ENCODE assay signal across 20 cellular contexts in the genomic region with DNA sequence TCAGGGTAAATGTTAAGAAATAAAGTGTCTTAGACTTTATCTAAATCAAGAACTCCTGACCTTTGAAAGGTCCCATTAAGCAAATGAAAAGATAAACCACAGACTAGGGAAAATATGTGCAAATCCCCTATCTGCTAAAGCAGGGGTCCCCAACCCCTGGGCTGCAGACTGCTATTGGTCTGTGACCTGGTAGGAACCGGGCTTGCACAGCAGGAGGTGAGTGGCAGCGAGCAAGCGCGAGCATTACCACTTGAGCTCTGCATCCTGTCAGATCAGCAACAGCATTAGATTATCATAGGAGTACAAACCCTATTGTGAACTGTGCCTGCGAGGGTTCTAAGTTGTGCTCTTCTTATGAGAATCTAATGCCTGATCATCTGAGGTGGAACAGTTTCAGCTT. TPM values are rescaled to one million over a fixed set of nuclear protein-coding genes. Genes with fewer than 3 reads are reported as not detected.
DNase-seq lines count a peak whose midpoint lies in the region; ATAC-seq, FAIRE-seq and TF ChIP-seq lines count a peak whose summit lies in the region.
"Had no signal": no experiment of that assay in that cellular context is flagged by ENCODE, and none has a peak within 500 bp of the region (broad histone marks: within the 10 kb centered on the region; RNA-seq: fewer than 3 reads in every experiment).

No MANE protein-coding gene starts in this region.

- H2BK20ac ChIP-seq in H1 (ENCODE audit: low read length), result no peak overlapping the region

- no peak overlapping the region for H3K27ac Mint-ChIP-seq in activated naive CD8-positive, alpha-beta T cell treated with anti-CD3 and anti-CD28 coated beads for 36 hours
- H3K27ac Mint-ChIP-seq in activated naive CD8-positive, alpha-beta T cell treated with anti-CD3 and anti-CD28 coated beads, Interleukin-2, amount 50 U/mL, for 24 hours, result no peak overlapping the region
- H3K27ac Mint-ChIP-seq: HFFc6 had no signal

- in situ Hi-C loops in transverse colon (cut with MboI; ENCODE audit: low pct_ligation_motif_present in 1 of 4, low pct_unique_long_range_greater_than_20kb in 1 of 4, low sequenced_read_pairs in 3 of 4), result no loop called here

- H3K23ac ChIP-seq in H1 (ENCODE audit: insufficient read length) (no peak overlapping the region), mesendoderm (ENCODE audit: low read length) (no peak overlapping the region)

- H3K36me3 Mint-ChIP-seq in activated naive CD8-positive, alpha-beta T cell treated with anti-CD3 and anti-CD28 coated beads for 36 hours, result no peaks in the 10 kb centered on the region
- H3K36me3 Mint-ChIP-seq in activated naive CD8-positive, alpha-beta T cell treated with anti-CD3 and anti-CD28 coated beads, Interleukin-2, amount 50 U/mL, for 24 hours (ENCODE audit: low read depth), result no peaks in the 10 kb centered on the region

- no peak overlapping the region for H3K27ac ChIP-seq in H1 (ENCODE audit: low read depth, low read length)
- H3K27ac ChIP-seq in mesendoderm (ENCODE audit: low read depth, low read length), result no peak overlapping the region
- no peak overlapping the region for H3K27ac ChIP-seq in transverse colon
- H3K27ac ChIP-seq: C4-2B had no signal

- ATAC-seq in activated naive CD8-positive, alpha-beta T cell treated with anti-CD3 and anti-CD28 coated beads, Interleukin-2, amount 50 U/mL, for 24 hours, result no peak
- no peak for ATAC-seq in HG03045 (IDR thresholded peaks at IDR 0.05; ENCODE audit: unreplicated experiment)
- ATAC-seq: GM12878 had no signal

- H3K79me1 ChIP-seq in H1 (ENCODE audit: low read depth, low read length), result no peaks in the 10 kb centered on the region
- H3K79me1 ChIP-seq in mesendoderm (ENCODE audit: low read length), result no peaks in the 10 kb centered on the region

- intact Hi-C loops in transverse colon (cut with DNase I; ENCODE audit: low total_unique reads), result no loop called here

- peak; percentile 0 for DNase-seq in activated naive CD8-positive, alpha-beta T cell treated with anti-CD3 and anti-CD28 coated beads for 36 hours
- DNase-seq in activated naive CD8-positive, alpha-beta T cell treated with anti-CD3 and anti-CD28 coated beads, Interleukin-2, amount 50 U/mL, for 24 hours, result no peak
- DNase-seq in H1 (ENCODE audit: low read depth in 1 of 2, low spot score in 2 of 2) (peak in 1 of 2 experiments; percentile 70), mesendoderm (peak; percentile 77), DMS153 treated with DMSO at 0.1 percent for 48 hours (lab: John Stamatoyannopoulos, UW; ENCODE audit: unreplicated experiment) (no peak), transverse colon (no peak)
- DNase-seq in activated naive CD4-positive, alpha-beta T cell treated with Interleukin-2 at 50 U/mL for 16 hours, result no peak
- DNase-seq: Caco-2, HFFc6, KG1, NCI-H1092 treated with DMSO at 0.1 percent for 48 hours, NCI-H1694, NCI-H2107, NCI-H446 treated with DMSO at 0.1 percent for 48 hours, SHP77 had no signal

- H3K4me1 ChIP-seq in H1 (replicated peaks in 1 of 4; ENCODE audit: control insufficient read depth in 3 of 4, insufficient read depth in 4 of 4, low read length in 3 of 4), result peaks cover 0 to 6% (median 3%) of the 10 kb centered on the region in 4 experiments; a peak in 2 of 7 replicates
- H3K4me1 ChIP-seq in mesendoderm (ENCODE audit: control insufficient read depth, low read depth, low read length), result peaks cover 3% of the 10 kb centered on the region
- H3K4me1 ChIP-seq in transverse colon, result no peaks in the 10 kb centered on the region

- peak; percentile 81 for FAIRE-seq in H1 (lab: Jason Lieb, UNC)
- FAIRE-seq: GM12878, GM18507, RCC 7860 had no signal

- no peak overlapping the region for H4K91ac ChIP-seq in H1 (replicated peaks; ENCODE audit: insufficient read length, low read length)

- H4K5ac ChIP-seq in H1 (ENCODE audit: insufficient read length, low read depth, low read length) (no peak overlapping the region), mesendoderm (ENCODE audit: low read length) (no peak overlapping the region)

- no peak overlapping the region for H3K4ac ChIP-seq in H1 (replicated peaks; ENCODE audit: insufficient read length, low read depth, low read length)
- no peak overlapping the region for H3K4ac ChIP-seq in mesendoderm (ENCODE audit: low read depth, low read length)

- H3K14ac ChIP-seq in H1 (ENCODE audit: insufficient read length), result no peak overlapping the region

- POLR2A ChIA-PET in H1 (lab: Charles Lee; ENCODE audit: partially characterized antibody), result no interaction called here

- CTCF ChIA-PET in H1 (lab: Charles Lee; ENCODE audit: partially characterized antibody), result interaction anchor here (0.7 kb wide), 1 partner anchor 219 kb away, joined by 3 read pairs; no protein-coding TSS in a partner anchor

- H2AFZ ChIP-seq in H1 (ENCODE audit: low read length), result no peak overlapping the region

- no peak overlapping the region for H2BK12ac ChIP-seq in H1 (ENCODE audit: low read depth, low read length)

- TF ChIP-seq RAD21 in H1 (IDR thresholded peaks at IDR 0.05 in 1 of 2, conservative IDR thresholded peaks at IDR 0.05 in 1 of 2; ENCODE audit: low read depth in 2 of 2, low read length in 2 of 2), result no peak

- H3K9ac ChIP-seq in H1 (replicated peaks in 1 of 4; ENCODE audit: extremely low read depth in 1 of 4, low read depth in 3 of 4, low read length in 3 of 4), result no peak overlapping the region
- H3K9ac ChIP-seq in mesendoderm (ENCODE audit: low read length), result no peak overlapping the region

- no peaks in the 10 kb centered on the region for H3K9me3 Mint-ChIP-seq in activated naive CD8-positive, alpha-beta T cell treated with anti-CD3 and anti-CD28 coated beads for 36 hours
- H3K9me3 Mint-ChIP-seq in activated naive CD8-positive, alpha-beta T cell treated with anti-CD3 and anti-CD28 coated beads, Interleukin-2, amount 50 U/mL, for 24 hours, result no peaks in the 10 kb centered on the region
- H3K9me3 Mint-ChIP-seq: HFFc6 had no signal

- H3K27me3 Mint-ChIP-seq in activated naive CD8-positive, alpha-beta T cell treated with anti-CD3 and anti-CD28 coated beads for 36 hours, result no peaks in the 10 kb centered on the region
- H3K27me3 Mint-ChIP-seq in activated naive CD8-positive, alpha-beta T cell treated with anti-CD3 and anti-CD28 coated beads, Interleukin-2, amount 50 U/mL, for 24 hours, result no peaks in the 10 kb centered on the region

- H3K18ac ChIP-seq in H1 (ENCODE audit: extremely low read depth, low read length) (no peak overlapping the region), mesendoderm (ENCODE audit: low read length) (no peak overlapping the region)

- H3K23me2 ChIP-seq in H1 (ENCODE audit: low read depth, low read length), result no peaks in the 10 kb centered on the region

- no peak overlapping the region for H2AK5ac ChIP-seq in H1 (ENCODE audit: low read depth, low read length)
- no peak overlapping the region for H2AK5ac ChIP-seq in mesendoderm (ENCODE audit: low read length)

- no peak overlapping the region for H3K56ac ChIP-seq in H1 (replicated peaks; ENCODE audit: insufficient read length, low read depth, low read length)
- peak overlapping the region; percentile 40 for H3K56ac ChIP-seq in mesendoderm (ENCODE audit: low read length)

- no peaks in the 10 kb centered on the region for H3K4me1 Mint-ChIP-seq in activated naive CD8-positive, alpha-beta T cell treated with anti-CD3 and anti-CD28 coated beads for 36 hours
- no peaks in the 10 kb centered on the region for H3K4me1 Mint-ChIP-seq in activated naive CD8-positive, alpha-beta T cell treated with anti-CD3 and anti-CD28 coated beads, Interleukin-2, amount 50 U/mL, for 24 hours

- 28% methylated on average over 5 of the region's 5 CpGs; no CpG with 5 or more reads in 1 of the 2 experiments for WGBS in H1 (ENCODE audit: extremely low coverage in 1 of 2, insufficient coverage in 1 of 2, insufficient read length in 1 of 2, insufficient replicate concordance in 2 of 2, low coverage in 1 of 2, low lambda C conversion rate in 2 of 2, missing lambda C conversion rate in 1 of 2), 2 experiments
- no CpG with 5 or more reads among the region's 5 CpGs for WGBS in mesendoderm (ENCODE audit: extremely low coverage, insufficient coverage, low lambda C conversion rate)
- 90 to 93% methylated on average over 2 to 5 of the region's 5 CpGs for WGBS in transverse colon (ENCODE audit: low coverage in 1 of 2), 2 donors

- H3K79me2 ChIP-seq in H1 (ENCODE audit: control insufficient read depth in 1 of 2, insufficient read depth in 2 of 2, low read length in 2 of 2), result no peaks in the 10 kb centered on the region
- H3K79me2 ChIP-seq in mesendoderm (ENCODE audit: control insufficient read depth, insufficient read depth, low read length), result no peaks in the 10 kb centered on the region

- H3K27me3 ChIP-seq in H1 (replicated peaks in 1 of 4; ENCODE audit: control insufficient read depth in 3 of 4, extremely low read depth in 1 of 4, insufficient read depth in 3 of 4, low read length in 3 of 4) (no peaks in the 10 kb centered on the region), mesendoderm (ENCODE audit: insufficient read depth, low read length, poor library complexity) (no peaks in the 10 kb centered on the region), transverse colon (no peaks in the 10 kb centered on the region)

- TF ChIP-seq POLR2A in H1 (IDR thresholded peaks at IDR 0.05; ENCODE audit: control extremely low read depth in 1 of 2, low read depth in 2 of 2, low read length in 2 of 2) (no peak), transverse colon (IDR thresholded peaks at IDR 0.05) (no peak)

- no peak overlapping the region for H4K8ac ChIP-seq in H1 (ENCODE audit: extremely low read depth, insufficient read depth, low read length)
- H4K8ac ChIP-seq in mesendoderm (ENCODE audit: low read depth, low read length), result no peak overlapping the region

- H3K36me3 ChIP-seq in H1 (ENCODE audit: control insufficient read depth in 2 of 4, insufficient read depth in 4 of 4, low read length in 3 of 4), result no peaks in the 10 kb centered on the region
- H3K36me3 ChIP-seq in mesendoderm (ENCODE audit: control insufficient read depth, insufficient read depth, low read length), result no peaks in the 10 kb centered on the region
- no peaks in the 10 kb centered on the region for H3K36me3 ChIP-seq in transverse colon

- no peak for TF ChIP-seq CTCF in H1 (IDR thresholded peaks at IDR 0.05; ENCODE audit: control extremely low read depth in 1 of 3, insufficient read depth in 1 of 3, low read depth in 1 of 3, low read length in 3 of 3)
- TF ChIP-seq CTCF in transverse colon (IDR thresholded peaks at IDR 0.05), result no peak

- no peaks in the 10 kb centered on the region for H4K20me1 ChIP-seq in H1 (replicated peaks in 1 of 2; ENCODE audit: control insufficient read depth in 1 of 2, insufficient read depth in 2 of 2, low read length in 2 of 2)

- TF ChIP-seq EP300 in H1 (IDR thresholded peaks at IDR 0.05; ENCODE audit: borderline replicate concordance in 1 of 2, low read depth in 2 of 2, low read length in 2 of 2) (no peak), transverse colon (IDR thresholded peaks at IDR 0.05; ENCODE audit: low read depth) (no peak)

- H3K4me2 ChIP-seq in H1 (ENCODE audit: insufficient read depth in 1 of 2, low read depth in 2 of 2, low read length in 2 of 2) (0 out of 4 replicates have a peak overlapping the region, but pooled peaks of 1 of the 2 experiments have one; percentile 34), mesendoderm (ENCODE audit: low read length) (no peak overlapping the region)

- H2BK15ac ChIP-seq in H1 (ENCODE audit: low read length) (no peak overlapping the region), mesendoderm (replicated peaks; ENCODE audit: low read depth) (no peak overlapping the region)

- no peak overlapping the region for H2BK120ac ChIP-seq in H1 (replicated peaks; ENCODE audit: low read depth, low read length)
- H2BK120ac ChIP-seq in mesendoderm (ENCODE audit: low read depth, low read length), result no peak overlapping the region

- H3K9me3 ChIP-seq in H1 (ENCODE audit: insufficient read depth in 2 of 2, low read depth in 1 of 2, low read length in 1 of 2), result no peaks in the 10 kb centered on the region
- no peaks in the 10 kb centered on the region for H3K9me3 ChIP-seq in transverse colon
- H3K9me3 ChIP-seq: Caco-2 had no signal

- H3K4me3 ChIP-seq in H1 (ENCODE audit: extremely low read depth in 1 of 4, insufficient read depth in 2 of 4, low read depth in 3 of 4, low read length in 4 of 4) (no peak overlapping the region), mesendoderm (ENCODE audit: low read length) (no peak overlapping the region), transverse colon (no peak overlapping the region)
- H3K4me3 ChIP-seq: GM12878 had no signal

- H2BK5ac ChIP-seq in H1 (ENCODE audit: low read depth, low read length) (no peak overlapping the region), mesendoderm (ENCODE audit: low read length) (no peak overlapping the region)

- H3K4me3 Mint-ChIP-seq in activated naive CD8-positive, alpha-beta T cell treated with anti-CD3 and anti-CD28 coated beads for 36 hours, result no peak overlapping the region
- no peak overlapping the region for H3K4me3 Mint-ChIP-seq in activated naive CD8-positive, alpha-beta T cell treated with anti-CD3 and anti-CD28 coated beads, Interleukin-2, amount 50 U/mL, for 24 hours
- H3K4me3 Mint-ChIP-seq: HFFc6 had no signal

RNA-seq across cellular contexts. Expression of a gene that starts 42.4 kb away (rescaled TPM):
- total RNA-seq in activated naive CD8-positive, alpha-beta T cell treated with anti-CD3 and anti-CD28 coated beads for 36 hours, result under 1 TPM; 0.21 to 0.32 TPM
- 3.6 TPM in 2 replicates for total RNA-seq in H1 (2021; fragmentation: NEBNext Ultra II Directional; extraction: Animal tissue kit (Norgen Biotek cat#: 25700))
- polyA plus RNA-seq in H1 (2011; rRNA removed), result 0.16 and 0.44 TPM in 2 replicates
- polyA plus RNA-seq in H1 (2011; cell fraction: cytosol; rRNA removed), result 0.81 TPM
- polyA plus RNA-seq in H1 (2011; cell fraction: nucleus; rRNA removed), result 0.29 TPM
- polyA plus RNA-seq in H1 (2012, experiment 1 of 2), result 0.74 to 1.6 TPM (median 1.2 TPM) in 4 replicates
- 0.10 TPM for polyA plus RNA-seq in H1 (2012, experiment 2 of 2)
- 2.1 TPM for polyA plus RNA-seq in H1 (2013, experiment 1 of 2)
- 1.8 TPM for polyA plus RNA-seq in H1 (2013, experiment 2 of 2)
- polyA minus RNA-seq in H1 (2011; rRNA and poly(A)+ RNA removed), result 1.4 and 1.9 TPM in 2 replicates
- 2.1 TPM for polyA minus RNA-seq in H1 (2011; cell fraction: cytosol; rRNA and poly(A)+ RNA removed)
- 5.2 TPM for polyA minus RNA-seq in H1 (2011; cell fraction: nucleus; rRNA and poly(A)+ RNA removed)
- polyA plus RNA-seq in mesendoderm (2013, experiment 1 of 2), result 1.4 TPM
- polyA plus RNA-seq in mesendoderm (2013, experiment 2 of 2), result 1.8 TPM
- 1 to 10 TPM in 2 of 4 donors, under 1 TPM in 1, not detected in 1; 0.37 to 2.2 (median 1.6) TPM for total RNA-seq in transverse colon

Comparison
In these comparisons a context has a peak if more than half of its experiments do, and no peak if none do; other contexts are left out.
1. DNase-seq: peak in activated naive CD8-positive, alpha-beta T cell treated with anti-CD3 and anti-CD28 coated beads for 36 hours (single experiment) and mesendoderm (single experiment); none in activated naive CD8-positive, alpha-beta T cell treated with anti-CD3 and anti-CD28 coated beads, Interleukin-2, amount 50 U/mL, for 24 hours (single experiment), DMS153 treated with DMSO at 0.1 percent for 48 hours (single experiment), transverse colon (single experiment) and activated naive CD4-positive, alpha-beta T cell treated with Interleukin-2 at 50 U/mL for 16 hours (single experiment).